Comparison of ENCODE assay signal across 1 cellular context in genomic region chr5:141524604-141525597, GRCh38.
TF ChIP-seq lines count a peak whose summit lies in the region.

No MANE protein-coding gene starts in this region.

TF ChIP-seq in HepG2, 621 proteins besides CTCF, POLR2A, EP300 and RAD21 (continued from another document and continues in another):
- TF ChIP-seq RBFOX2 (IDR thresholded peaks at IDR 0.05; ENCODE audit: low read depth, low read length) (no peak), CENPBD1 (CRISPR knock-in tag; IDR thresholded peaks at IDR 0.05; ENCODE audit: borderline replicate concordance, low read depth) (no peak), ZZZ3 (CRISPR knock-in tag; IDR thresholded peaks at IDR 0.05; ENCODE audit: borderline replicate concordance) (no peak), FOXA1 (IDR thresholded peaks at IDR 0.05) (no peak), FOXA1 (CRISPR knock-in tag; IDR thresholded peaks at IDR 0.05) (peak; percentile 52), GFI1 (CRISPR knock-in tag; IDR thresholded peaks at IDR 0.05; ENCODE audit: borderline replicate concordance) (no peak), MAZ (IDR thresholded peaks at IDR 0.05; ENCODE audit: borderline replicate concordance, low read depth, low read length) (0 out of 2 replicates have a peak, but pooled peaks have one; percentile 11), MAZ (CRISPR knock-in tag; IDR thresholded peaks at IDR 0.05; ENCODE audit: low read depth) (peak; percentile 58; the same call in 1 of the 2 replicates), EHMT2 (IDR thresholded peaks at IDR 0.05; ENCODE audit: borderline replicate concordance, low read depth, low read length) (no peak), ZFAT (CRISPR knock-in tag; conservative IDR thresholded peaks at IDR 0.05) (no peak), ZEB1 (IDR thresholded peaks at IDR 0.05; ENCODE audit: insufficient replicate concordance, low read depth) (no peak), GZF1 (CRISPR knock-in tag; IDR thresholded peaks at IDR 0.05) (no peak), NFE2L1 (CRISPR knock-in tag; IDR thresholded peaks at IDR 0.05; ENCODE audit: borderline replicate concordance) (no peak), MXD3 (CRISPR knock-in tag; IDR thresholded peaks at IDR 0.05) (0 out of 2 replicates have a peak, but pooled peaks have one; percentile 36), ZNF510 (CRISPR knock-in tag; IDR thresholded peaks at IDR 0.05; ENCODE audit: low read depth) (no peak), TEAD3 (CRISPR knock-in tag; optimal IDR thresholded peaks at IDR 0.05; ENCODE audit: borderline replicate concordance) (peak; percentile 98), PRDM4 (CRISPR knock-in tag; IDR thresholded peaks at IDR 0.05; ENCODE audit: borderline replicate concordance) (no peak), SIN3B (IDR thresholded peaks at IDR 0.05; ENCODE audit: low read length) (no peak), ZUFSP (CRISPR knock-in tag; IDR thresholded peaks at IDR 0.05; ENCODE audit: borderline replicate concordance) (no peak), ZNF646 (CRISPR knock-in tag; IDR thresholded peaks at IDR 0.05) (no peak), TARDBP (CRISPR knock-in tag; IDR thresholded peaks at IDR 0.05) (no peak), ZNF775 (CRISPR knock-in tag; IDR thresholded peaks at IDR 0.05; ENCODE audit: borderline replicate concordance) (no peak), GATAD2A (CRISPR knock-in tag; IDR thresholded peaks at IDR 0.05) (peak; percentile 60), DRAP1 (CRISPR knock-in tag; IDR thresholded peaks at IDR 0.05) (peak; percentile 50; the same call in 1 of the 2 replicates), MAFG (CRISPR knock-in tag; IDR thresholded peaks at IDR 0.05) (no peak), ZNF574 (CRISPR knock-in tag; IDR thresholded peaks at IDR 0.05) (peak; percentile 65), HNRNPH1 (optimal IDR thresholded peaks at IDR 0.05; ENCODE audit: low read depth, low read length) (no peak), PHF21A (CRISPR knock-in tag; IDR thresholded peaks at IDR 0.05) (peak; percentile 30; the same call in 1 of the 2 replicates), SMC3 (IDR thresholded peaks at IDR 0.05; ENCODE audit: low read length) (peak; percentile 95), ZNF530 (CRISPR knock-in tag; IDR thresholded peaks at IDR 0.05; ENCODE audit: low read depth) (no peak), ARID4A (CRISPR knock-in tag; IDR thresholded peaks at IDR 0.05; ENCODE audit: borderline replicate concordance) (peak; percentile 50; the same call in 1 of the 2 replicates), ELF3 (CRISPR knock-in tag; IDR thresholded peaks at IDR 0.05) (peak; percentile 77), SPEN (CRISPR knock-in tag; IDR thresholded peaks at IDR 0.05; ENCODE audit: low read depth) (peak; percentile 35; the same call in 1 of the 2 replicates), PHB2 (IDR thresholded peaks at IDR 0.05; ENCODE audit: partially characterized antibody) (no peak), ZNF24 (IDR thresholded peaks at IDR 0.05) (0 out of 2 replicates have a peak, but pooled peaks have one; percentile 45), RAD51 (IDR thresholded peaks at IDR 0.05; ENCODE audit: borderline replicate concordance) (no peak), RCOR2 (CRISPR knock-in tag; IDR thresholded peaks at IDR 0.05) (peak; percentile 38; the same call in 1 of the 2 replicates), RELA (CRISPR knock-in tag; IDR thresholded peaks at IDR 0.05) (peak; percentile 67; the same call in 1 of the 2 replicates), CBX5 (CRISPR knock-in tag; IDR thresholded peaks at IDR 0.05; ENCODE audit: borderline replicate concordance) (peak; percentile 83; the same call in 1 of the 2 replicates), ZNF205 (CRISPR knock-in tag; IDR thresholded peaks at IDR 0.05) (no peak), HNF4A (CRISPR knock-in tag; IDR thresholded peaks at IDR 0.05) (peak; percentile 77), MIXL1 (CRISPR knock-in tag; IDR thresholded peaks at IDR 0.05) (peak; percentile 67; the same call in 1 of the 2 replicates), ZNF672 (CRISPR knock-in tag; IDR thresholded peaks at IDR 0.05) (no peak), SRSF4 (IDR thresholded peaks at IDR 0.05; ENCODE audit: low read depth, low read length, poor library complexity, severe bottlenecking) (no peak), NFYC (CRISPR knock-in tag; IDR thresholded peaks at IDR 0.05) (peak; percentile 15; the same call in 1 of the 2 replicates), RARA (CRISPR knock-in tag; IDR thresholded peaks at IDR 0.05) (peak; percentile 83)
